ENCODE assay signal across 2 cellular contexts in the genomic region with DNA sequence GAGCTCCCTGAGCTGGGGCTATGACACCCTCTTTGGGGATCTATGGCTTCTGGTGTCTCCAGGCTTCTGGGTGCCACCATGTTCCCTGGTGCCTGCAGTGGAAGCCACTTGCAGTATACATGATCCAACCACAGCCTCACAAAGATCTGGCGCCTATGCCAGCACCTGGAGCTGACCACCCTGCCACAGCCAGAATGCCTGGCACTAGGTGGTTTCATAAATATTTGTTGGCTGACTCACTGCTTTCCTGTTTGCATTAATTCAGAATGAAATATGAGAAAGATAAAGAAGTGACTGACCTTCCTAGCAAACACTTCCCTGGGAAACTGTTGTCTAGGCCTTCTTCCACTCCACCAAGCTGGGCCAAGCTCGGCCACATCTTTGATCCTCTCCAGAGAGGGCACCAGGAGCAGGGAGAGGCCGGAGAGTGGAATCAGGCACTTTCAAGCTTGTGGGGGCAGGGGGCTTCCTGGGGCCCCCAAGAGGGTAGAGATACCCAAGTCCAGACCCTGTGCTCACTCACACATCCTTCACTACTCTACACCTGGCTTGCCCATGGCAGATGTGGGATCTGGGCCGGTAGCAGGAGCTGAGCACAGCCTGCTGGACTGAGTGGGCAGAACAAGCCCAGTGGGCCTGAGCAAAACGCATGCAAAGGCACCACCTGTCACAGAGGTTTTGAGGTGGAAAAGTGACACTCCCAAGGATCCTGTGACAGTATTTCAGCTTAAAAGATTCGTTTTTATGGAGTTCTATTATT.
TF ChIP-seq lines count a peak whose summit lies in the region.

No MANE protein-coding gene starts in this region.

TF ChIP-seq in HepG2, 621 proteins besides CTCF, POLR2A, EP300 and RAD21:
- TF ChIP-seq THRA (CRISPR knock-in tag; IDR thresholded peaks at IDR 0.05; ENCODE audit: borderline replicate concordance) (no peak), DPF2 (CRISPR knock-in tag; IDR thresholded peaks at IDR 0.05; ENCODE audit: borderline replicate concordance, low read depth) (no peak), SMARCC2 (IDR thresholded peaks at IDR 0.05) (no peak), ZSCAN20 (CRISPR knock-in tag; IDR thresholded peaks at IDR 0.05; ENCODE audit: borderline replicate concordance) (no peak), EHMT2 (IDR thresholded peaks at IDR 0.05; ENCODE audit: borderline replicate concordance, low read depth, low read length) (no peak), ZFP36 (IDR thresholded peaks at IDR 0.05; ENCODE audit: borderline replicate concordance, low read depth, low read length, partially characterized antibody) (no peak), CENPX (CRISPR knock-in tag; IDR thresholded peaks at IDR 0.05) (no peak), ZNF607 (CRISPR knock-in tag; IDR thresholded peaks at IDR 0.05; ENCODE audit: borderline replicate concordance) (no peak), NCOA2 (CRISPR knock-in tag; IDR thresholded peaks at IDR 0.05) (no peak), HNF4A (CRISPR knock-in tag; IDR thresholded peaks at IDR 0.05) (no peak), SRSF9 (IDR thresholded peaks at IDR 0.05; ENCODE audit: borderline replicate concordance, insufficient read depth, low read depth, low read length, poor library complexity, severe bottlenecking) (no peak), MXI1 (IDR thresholded peaks at IDR 0.05; ENCODE audit: borderline replicate concordance, low read depth, low read length) (no peak), NR2F2 (IDR thresholded peaks at IDR 0.05; ENCODE audit: borderline replicate concordance, low read depth) (no peak), ZKSCAN8 (CRISPR knock-in tag; IDR thresholded peaks at IDR 0.05; ENCODE audit: borderline replicate concordance) (no peak)

TF ChIP-seq in SK-N-SH, 30 proteins besides CTCF, POLR2A, EP300 and RAD21 (continued from another document):
- TF ChIP-seq PBX3 (IDR thresholded peaks at IDR 0.05): peak; percentile 62
- TF ChIP-seq POLR2AphosphoS5 (IDR thresholded peaks at IDR 0.05; ENCODE audit: low read depth, low read length): no peak
- TF ChIP-seq, protein P1, sequence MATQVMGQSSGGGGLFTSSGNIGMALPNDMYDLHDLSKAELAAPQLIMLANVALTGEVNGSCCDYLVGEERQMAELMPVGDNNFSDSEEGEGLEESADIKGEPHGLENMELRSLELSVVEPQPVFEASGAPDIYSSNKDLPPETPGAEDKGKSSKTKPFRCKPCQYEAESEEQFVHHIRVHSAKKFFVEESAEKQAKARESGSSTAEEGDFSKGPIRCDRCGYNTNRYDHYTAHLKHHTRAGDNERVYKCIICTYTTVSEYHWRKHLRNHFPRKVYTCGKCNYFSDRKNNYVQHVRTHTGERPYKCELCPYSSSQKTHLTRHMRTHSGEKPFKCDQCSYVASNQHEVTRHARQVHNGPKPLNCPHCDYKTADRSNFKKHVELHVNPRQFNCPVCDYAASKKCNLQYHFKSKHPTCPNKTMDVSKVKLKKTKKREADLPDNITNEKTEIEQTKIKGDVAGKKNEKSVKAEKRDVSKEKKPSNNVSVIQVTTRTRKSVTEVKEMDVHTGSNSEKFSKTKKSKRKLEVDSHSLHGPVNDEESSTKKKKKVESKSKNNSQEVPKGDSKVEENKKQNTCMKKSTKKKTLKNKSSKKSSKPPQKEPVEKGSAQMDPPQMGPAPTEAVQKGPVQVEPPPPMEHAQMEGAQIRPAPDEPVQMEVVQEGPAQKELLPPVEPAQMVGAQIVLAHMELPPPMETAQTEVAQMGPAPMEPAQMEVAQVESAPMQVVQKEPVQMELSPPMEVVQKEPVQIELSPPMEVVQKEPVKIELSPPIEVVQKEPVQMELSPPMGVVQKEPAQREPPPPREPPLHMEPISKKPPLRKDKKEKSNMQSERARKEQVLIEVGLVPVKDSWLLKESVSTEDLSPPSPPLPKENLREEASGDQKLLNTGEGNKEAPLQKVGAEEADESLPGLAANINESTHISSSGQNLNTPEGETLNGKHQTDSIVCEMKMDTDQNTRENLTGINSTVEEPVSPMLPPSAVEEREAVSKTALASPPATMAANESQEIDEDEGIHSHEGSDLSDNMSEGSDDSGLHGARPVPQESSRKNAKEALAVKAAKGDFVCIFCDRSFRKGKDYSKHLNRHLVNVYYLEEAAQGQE (IDR thresholded peaks at IDR 0.05; ENCODE audit: low read depth, low read length): no peak
- TF ChIP-seq SIN3A (IDR thresholded peaks at IDR 0.05; ENCODE audit: borderline replicate concordance, low read depth, low read length): no peak
- TF ChIP-seq IRF3 (IDR thresholded peaks at IDR 0.05; ENCODE audit: low read depth, low read length): no peak
- TF ChIP-seq MXI1 (IDR thresholded peaks at IDR 0.05; ENCODE audit: low read depth, low read length): no peak
